ENCODE assay signal across 8 cellular contexts in the genomic region with DNA sequence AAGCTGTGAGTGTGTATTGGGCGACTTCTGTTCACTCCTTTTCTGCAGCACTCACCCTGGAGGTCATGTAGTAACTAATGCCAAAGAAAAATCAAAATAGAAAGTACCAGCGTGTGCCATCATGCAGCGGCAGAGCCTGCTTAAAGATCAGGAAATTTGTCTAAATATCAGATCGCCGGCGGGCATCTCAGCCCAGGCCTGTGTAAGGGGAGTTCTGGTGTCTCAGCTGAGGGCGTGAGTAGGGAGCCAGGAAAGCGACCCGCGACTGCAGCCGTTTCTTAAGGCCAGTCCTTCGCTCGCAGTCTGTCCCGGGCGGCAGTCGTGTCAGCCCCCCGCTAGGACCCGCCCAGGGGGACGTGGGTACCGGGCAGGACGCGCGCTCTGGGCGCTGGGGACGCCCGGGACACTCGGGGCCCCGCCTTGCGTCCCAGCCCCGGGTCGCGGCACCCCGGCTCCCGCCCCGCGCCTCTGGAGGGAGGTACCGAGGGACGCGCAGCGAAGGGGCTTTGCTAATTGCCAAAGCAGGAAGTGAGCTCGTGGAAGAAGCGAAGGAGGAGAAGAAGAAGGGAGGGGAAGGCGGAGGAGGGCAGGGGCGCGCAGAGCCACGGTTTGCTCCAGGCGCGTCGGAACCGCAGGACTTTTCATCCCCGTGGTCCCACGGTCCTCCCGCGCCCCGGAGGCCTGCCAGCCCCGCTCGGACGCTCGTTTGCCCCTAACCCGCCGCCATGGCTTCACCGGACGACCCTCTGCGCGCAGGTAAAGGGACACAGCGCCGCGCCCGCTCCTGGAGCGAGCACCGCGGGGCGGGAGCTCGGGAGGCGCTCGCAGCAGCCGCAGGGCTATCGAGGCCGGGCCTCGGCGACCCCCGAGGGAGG. TPM values are rescaled to one million over a fixed set of nuclear protein-coding genes. Genes with fewer than 3 reads are reported as not detected.
A peak's percentile ranks its signal among the peaks of the same experiment; 100 is the strongest.
DNase-seq lines count a peak whose midpoint lies in the region; ATAC-seq, FAIRE-seq and TF ChIP-seq lines count a peak whose summit lies in the region.

No MANE protein-coding gene starts in this region.

- FAIRE-seq in HTR-8/SVneo (lab: Jason Lieb, UNC), result no peak

- peak overlapping the region; percentile 74 for H3K27ac Mint-ChIP-seq in Caco-2 (ENCODE audit: unreplicated experiment)

- H3K4me3 Mint-ChIP-seq in Caco-2 (ENCODE audit: unreplicated experiment), result peak overlapping the region; percentile 85

- H3K9me3 ChIP-seq in Caco-2 (no peaks in the 10 kb centered on the region), duodenal mucosa (ENCODE audit: control insufficient read depth in 1 of 2, low read length in 2 of 2) (no peaks in the 10 kb centered on the region)

- peak; percentile 89 for ATAC-seq in GM19455 (IDR thresholded peaks at IDR 0.05; ENCODE audit: unreplicated experiment)
- ATAC-seq in stimulated activated naive CD8-positive, alpha-beta T cell treated with anti-CD3 and anti-CD28 coated beads, Interleukin-15, Interleukin-2, amounts not matched to agents 100 U/mL and 50 U/mL, for 24 hours, result peak; percentile 69

- H3K9ac ChIP-seq in duodenal mucosa (ENCODE audit: low read depth in 1 of 2, low read length in 2 of 2), result peak overlapping the region; percentile 32 to 40

- H3K36me3 Mint-ChIP-seq in Caco-2 (ENCODE audit: insufficient read depth, unreplicated experiment), result peaks cover 11% of the 10 kb centered on the region

- H3K9me3 Mint-ChIP-seq in Caco-2 (ENCODE audit: unreplicated experiment), result no peaks in the 10 kb centered on the region

- H3K36me3 ChIP-seq in Caco-2 (ENCODE audit: control insufficient read depth, insufficient read depth, low read length) (no peaks in the 10 kb centered on the region), duodenal mucosa (ENCODE audit: control insufficient read depth in 1 of 2, insufficient read depth in 2 of 2, low read length in 2 of 2) (no peaks in the 10 kb centered on the region)

- POLR2A ChIA-PET in Caco-2 (lab: Charles Lee), result no interaction called here

- intact Hi-C loops in Caco-2 (cut with micrococcal nuclease; ENCODE audit: unreplicated experiment), result loop anchor here (5.0 kb wide), 1 partner anchor 127 kb away; a partner anchor contains a TSS

- H3K27ac ChIP-seq in duodenal mucosa (ENCODE audit: low read depth, low read length), result no peak overlapping the region

- no peak for TF ChIP-seq CTCF in Caco-2 (IDR thresholded peaks at IDR 0.05; ENCODE audit: insufficient read depth in 1 of 2, low read depth in 1 of 2, low read length in 1 of 2, severe bottlenecking in 1 of 2, unreplicated experiment in 1 of 2)

- no peaks in the 10 kb centered on the region for H3K27me3 ChIP-seq in Caco-2 (replicated peaks; ENCODE audit: control insufficient read depth, insufficient read depth, low read length)
- H3K27me3 ChIP-seq in duodenal mucosa (ENCODE audit: control insufficient read depth in 1 of 2, insufficient read depth in 2 of 2, low read length in 2 of 2), result peaks cover 11 to 15% of the 10 kb centered on the region in 2 donors

- peaks cover 23% of the 10 kb centered on the region for H3K4me1 Mint-ChIP-seq in Caco-2 (ENCODE audit: low read depth, unreplicated experiment)

- TSS peak; percentile 35 for BruUV-seq in Caco-2 (replicated peaks; lab: Mats Ljungman, UMichigan)

- peak; percentile 55 to 65 for DNase-seq in Caco-2
- peak; percentile 67 for DNase-seq in HTR-8/SVneo (ENCODE audit: insufficient read length, low spot score)
- DNase-seq in activated CD4-positive, alpha-beta T cell treated with anti-CD3 and anti-CD28 coated beads for 1 hour, result peak; percentile 13
- peak; percentile 77 for DNase-seq in mesenteric fat pad (ENCODE audit: low spot score)
- peak; percentile 66 for DNase-seq in stimulated activated naive CD8-positive, alpha-beta T cell treated with anti-CD3 and anti-CD28 coated beads, Interleukin-15, Interleukin-2, amounts not matched to agents 100 U/mL and 50 U/mL, for 24 hours
- DNase-seq in GOT3 (lab: John Stamatoyannopoulos, UW), result no peak

- H3K4me1 ChIP-seq in Caco-2 (peaks cover 30% of the 10 kb centered on the region), duodenal mucosa (ENCODE audit: control insufficient read depth in 1 of 2, insufficient read depth in 2 of 2, low read length in 2 of 2) (peaks cover 4 to 13% of the 10 kb centered on the region in 2 donors)

- CTCF ChIA-PET in Caco-2 (lab: Charles Lee), result interaction anchor here (0.5 to 0.9 kb wide), 3 partner anchors 67 to 225 kb away, joined by 3 to 6 read pairs (median 3); no protein-coding TSS in a partner anchor

- H3K4me3 ChIP-seq in Caco-2 (ENCODE audit: low read depth, low read length) (peak overlapping the region; percentile 82), duodenal mucosa (ENCODE audit: low read depth in 1 of 2, low read length in 2 of 2) (peak overlapping the region; percentile 76 to 77)

- no peaks in the 10 kb centered on the region for H3K27me3 Mint-ChIP-seq in Caco-2 (ENCODE audit: insufficient read depth, unreplicated experiment)

RNA-seq across cellular contexts. Expression of a gene that starts 1.1 kb away (rescaled TPM):
- total RNA-seq in Caco-2 (2022), result 14.4 and 15.6 TPM in 2 replicates
- 0.35 TPM for total RNA-seq in mesenteric fat pad

Comparison
In these comparisons a context has a peak if more than half of its experiments do, and no peak if none do; other contexts are left out.
1. RNA of a gene that starts 1.1 kb away (total RNA-seq): 14.4 to 15.6 TPM in Caco-2; 0.35 TPM in mesenteric fat pad (single experiment); every median in the first group is over 10 times any median in the second.